ENCODE assay signal across 22 cellular contexts in genomic region chr2:61750624-61751023, GRCh38.
DNase-seq lines count a peak whose midpoint lies in the region; TF ChIP-seq lines count a peak whose summit lies in the region.
"Had no signal": no experiment of that assay in that cellular context is flagged by ENCODE, and none has a peak within 500 bp of the region (broad histone marks: within the 10 kb centered on the region; RNA-seq: fewer than 3 reads in every experiment).

No MANE protein-coding gene starts in this region.

- TF ChIP-seq CTCF in VCaP (conservative IDR thresholded peaks at IDR 0.05) = no peak

- WGBS in GM23248 (ENCODE audit: low coverage in 1 of 2, low lambda C conversion rate in 2 of 2, missing lambda C conversion rate in 2 of 2), 2 experiments = 19 to 31% methylated on average over 2 of the region's 2 CpGs

- no peaks in the 10 kb centered on the region for H3K27me3 ChIP-seq in GM23248 (replicated peaks; ENCODE audit: insufficient read depth)
- H3K27me3 ChIP-seq: sigmoid colon, suprapubic skin had no signal

- H3K27ac ChIP-seq in GM23248 (no peak overlapping the region), VCaP (peak overlapping the region; percentile 41)
- H3K27ac ChIP-seq: sigmoid colon, suprapubic skin had no signal

- H3K9ac ChIP-seq in GM23248 = no peak overlapping the region

- in situ Hi-C loops in GM23248 (cut with MboI) = no loop called here

- H3K4me1 ChIP-seq in GM23248 (ENCODE audit: insufficient read depth) = peaks cover 12% of the 10 kb centered on the region
- H3K4me1 ChIP-seq: sigmoid colon, suprapubic skin had no signal

- no peaks in the 10 kb centered on the region for H3K36me3 ChIP-seq in GM23248 (ENCODE audit: low read depth)
- H3K36me3 ChIP-seq: sigmoid colon, suprapubic skin had no signal

- H3K9me3 ChIP-seq in GM23248 (ENCODE audit: low read depth) = no peaks in the 10 kb centered on the region
- H3K9me3 ChIP-seq: suprapubic skin had no signal

- no peaks in the 10 kb centered on the region for H3F3A ChIP-seq in GM23248 (ENCODE audit: insufficient read depth)

- no peak overlapping the region for H3K4me3 ChIP-seq in GM23248
- H3K4me3 ChIP-seq in skeletal muscle cell (ENCODE audit: low read depth, low read length) = no peak overlapping the region
- H3K4me3 ChIP-seq: sigmoid colon, suprapubic skin had no signal

- no peaks in the 10 kb centered on the region for H4K20me1 ChIP-seq in GM23248 (ENCODE audit: insufficient read depth)

- DNase-seq in GM23248 = peak; percentile 52
- DNase-seq in fibroblast of the conjunctiva (ENCODE audit: low read depth) = peak; percentile 13
- peak; percentile 47 for DNase-seq in skeletal muscle cell (ENCODE audit: low read depth)
- DNase-seq in hypothalamus (lab: John Stamatoyannopoulos, UW) = no peak
- DNase-seq in NCI-H2107 (lab: John Stamatoyannopoulos, UW) = no peak
- DNase-seq in iPS-NIHi11 (ENCODE audit: low spot score) = no peak
- DNase-seq: activated CD4-positive, alpha-beta memory T cell treated with anti-CD3 and anti-CD28 coated beads for 36 hours; activated T-cell treated with anti-CD3 and anti-CD28 coated beads, Interleukin-2, amount 50 U/mL, for 48 hours; C1 segment of cervical spinal cord; cerebellar nuclear complex; DMS153; endodermal cell; glutamatergic neuron; kidney; NCI-H2029 treated with DMSO at 0.1 percent for 48 hours; NCI-H748 treated with DMSO at 0.1 percent for 48 hours; occipital lobe; PC-3; sigmoid colon; stimulated activated CD4-positive, alpha-beta T cell treated with anti-CD3 and anti-CD28 coated beads, Interleukin-2, amount 100 ng/mL, for 48 hours had no signal

- no peaks in the 10 kb centered on the region for H3K9me2 ChIP-seq in GM23248 (ENCODE audit: insufficient read depth)

- peak overlapping the region; percentile 16 for H3K4me2 ChIP-seq in GM23248 (ENCODE audit: unreplicated experiment)

- peak overlapping the region; percentile 16; the same call in 1 of the 2 replicates for H2AFZ ChIP-seq in GM23248

- H3K79me2 ChIP-seq in GM23248 (ENCODE audit: insufficient read depth) = no peaks in the 10 kb centered on the region

Comparison
In these comparisons a context has a peak if more than half of its experiments do, and no peak if none do; other contexts are left out.
1. DNase-seq: peak in GM23248 (single experiment), fibroblast of the conjunctiva (single experiment) and skeletal muscle cell (single experiment); none in hypothalamus (0 of 51), NCI-H2107 (single experiment) and iPS-NIHi11 (single experiment).